1 cellular context compared by ENCODE assay signal in genomic region chr16:2493608-2494007, GRCh38.
TF ChIP-seq lines count a peak whose summit lies in the region.

No MANE protein-coding gene starts in this region.

TF ChIP-seq in H1, 55 proteins besides CTCF, POLR2A, EP300 and RAD21:
- no peak for TF ChIP-seq CBX5 (IDR thresholded peaks at IDR 0.05; ENCODE audit: low read depth, low read length)
- TF ChIP-seq RXRA (IDR thresholded peaks at IDR 0.05; ENCODE audit: insufficient read depth, low read depth, low read length): no peak
- TF ChIP-seq POU5F1 (IDR thresholded peaks at IDR 0.05; ENCODE audit: low read depth, low read length): no peak
- no peak for TF ChIP-seq JUND (IDR thresholded peaks at IDR 0.05; ENCODE audit: low read length)
- no peak for TF ChIP-seq SP4 (IDR thresholded peaks at IDR 0.05; ENCODE audit: low read length)
- no peak for TF ChIP-seq CREB1 (IDR thresholded peaks at IDR 0.05)
